Comparison of ENCODE assay signal across 10 cellular contexts in genomic region chr18:2572892-2573291, GRCh38. TPM values are rescaled to one million over a fixed set of nuclear protein-coding genes. Genes with fewer than 3 reads are reported as not detected.
DNase-seq lines count a peak whose midpoint lies in the region; ATAC-seq, FAIRE-seq and TF ChIP-seq lines count a peak whose summit lies in the region.
"Had no signal": no experiment of that assay in that cellular context is flagged by ENCODE, and none has a peak within 500 bp of the region (broad histone marks: within the 10 kb centered on the region; RNA-seq: fewer than 3 reads in every experiment).

No MANE protein-coding gene starts in this region.

- ATAC-seq in A549, result no peak
- no peak for ATAC-seq in HG03135 (IDR thresholded peaks at IDR 0.05; ENCODE audit: unreplicated experiment)
- no peak for ATAC-seq in HG02759 (IDR thresholded peaks at IDR 0.05; ENCODE audit: unreplicated experiment)

- TF ChIP-seq CTCF in A549 (IDR thresholded peaks at IDR 0.05), result no peak
- TF ChIP-seq CTCF in GM12864 (IDR thresholded peaks at IDR 0.05; ENCODE audit: low read depth, low read length, missing control alignments), result no peak
- no peak for TF ChIP-seq CTCF in VCaP (conservative IDR thresholded peaks at IDR 0.05)
- no peak for TF ChIP-seq CTCF in fibroblast of the aortic adventitia (IDR thresholded peaks at IDR 0.05; ENCODE audit: insufficient read depth, low read length)
- TF ChIP-seq CTCF in colonic mucosa (IDR thresholded peaks at IDR 0.05), result no peak

- 35% methylated on average over 5 of the region's 5 CpGs for WGBS in A549 (ENCODE audit: missing lambda C conversion rate)

- no peak for FAIRE-seq in A549 (lab: Jason Lieb, UNC)

- H3K9me3 ChIP-seq in A549 (no peaks in the 10 kb centered on the region), colonic mucosa (no peaks in the 10 kb centered on the region)

- H3K4me3 ChIP-seq in A549 (peak overlapping the region; percentile 85), GM12864 (ENCODE audit: low read depth, low read length) (peak overlapping the region; percentile 75), fibroblast of the aortic adventitia (ENCODE audit: low read depth, low read length) (peak overlapping the region; percentile 87), colonic mucosa (no peak overlapping the region)

- TF ChIP-seq POLR2A in A549 (IDR thresholded peaks at IDR 0.05; ENCODE audit: low read length), result no peak

- TF ChIP-seq RAD21 in A549 (conservative IDR thresholded peaks at IDR 0.05 in 1 of 2, IDR thresholded peaks at IDR 0.05 in 1 of 2), result no peak

- intact Hi-C loops in colonic mucosa (cut with DNase I), result loop anchor here (5.0 kb wide), 1 partner anchor 84 kb away; the partner anchor contains the start of gene SMCHD1

- H3K36me3 ChIP-seq in colonic mucosa, result no peaks in the 10 kb centered on the region

- POLR2A ChIA-PET in A549 (lab: Yijun Ruan, JAX), result no interaction called here

- no peak for DNase-seq in A549 (ENCODE audit: low read depth in 1 of 2, low spot score in 1 of 2)
- no peak for DNase-seq in GM12864 (ENCODE audit: low read depth)
- DNase-seq in fibroblast of the aortic adventitia (ENCODE audit: low read depth), result no peak
- DNase-seq in caudate nucleus (lab: John Stamatoyannopoulos, UW), result no peak
- DNase-seq in colonic mucosa, result no peak
- DNase-seq: NCI-H1105 had no signal

- no peak overlapping the region for H3K9ac ChIP-seq in colonic mucosa (ENCODE audit: low read depth in 2 of 2, low read length in 2 of 2)
- H3K9ac ChIP-seq: parathyroid adenoma had no signal

- peak overlapping the region in 1 of 2 experiments; percentile 94; a peak in 2 of 6 replicates for H3K27ac ChIP-seq in A549
- H3K27ac ChIP-seq in VCaP, result peak overlapping the region; percentile 94; the same call in 1 of the 2 replicates
- no peak overlapping the region for H3K27ac ChIP-seq in caudate nucleus (ENCODE audit: low read depth, low read length)
- no peak overlapping the region for H3K27ac ChIP-seq in colonic mucosa
- H3K27ac ChIP-seq: parathyroid adenoma had no signal

- TF ChIP-seq EP300 in A549 (IDR thresholded peaks at IDR 0.05), result no peak

- H3K27me3 ChIP-seq in colonic mucosa, result no peaks in the 10 kb centered on the region

- peak overlapping the region; percentile 93 for H3K4me2 ChIP-seq in A549

- H3K4me1 ChIP-seq in A549 (peaks cover 19% of the 10 kb centered on the region), colonic mucosa (peaks cover 4% of the 10 kb centered on the region)

- CTCF ChIA-PET in A549 (lab: Yijun Ruan, JAX), result no interaction called here

TF ChIP-seq in A549, 52 proteins besides CTCF, POLR2A, EP300 and RAD21:
- TF ChIP-seq HEYL (CRISPR knock-in tag; IDR thresholded peaks at IDR 0.05), result no peak
- TF ChIP-seq BHLHE40 (IDR thresholded peaks at IDR 0.05; ENCODE audit: low read depth, low read length), result no peak
- no peak for TF ChIP-seq RFX5 (IDR thresholded peaks at IDR 0.05)
- TF ChIP-seq REST (IDR thresholded peaks at IDR 0.05), result no peak
- TF ChIP-seq POLR2AphosphoS2 (conservative IDR thresholded peaks at IDR 0.05; ENCODE audit: low read length), result no peak
- no peak for TF ChIP-seq MYC (IDR thresholded peaks at IDR 0.05; ENCODE audit: borderline replicate concordance, low read length)

RNA-seq across cellular contexts. Expression of gene NDC80, which starts 1.5 kb away (rescaled TPM):
- polyA plus RNA-seq in A549 (2011; rRNA removed) (13.6 and 20.2 TPM in 2 replicates), A549 (2017; fragmentation: RNase III; extraction: RNeasy Plus Mini Kit Qiagen cat#74134 plus additional on column Dnase treatment) (11.1 to 13.0 TPM (median 11.7 TPM) in 3 replicates)
- 7.0 and 7.4 TPM in 2 replicates for polyA plus RNA-seq in A549 (2012; cell fraction: cytosol; rRNA removed)
- 4.8 and 21.9 TPM in 2 replicates for polyA plus RNA-seq in A549 (2012; cell fraction: nucleus; rRNA removed)
- 9.9 and 10.7 TPM in 2 replicates for polyA minus RNA-seq in A549 (2011; rRNA and poly(A)+ RNA removed)
- total RNA-seq in fibroblast of the aortic adventitia (ENCODE audit: low replicate concordance) (5.0 and 43.5 TPM in 2 replicates), colonic mucosa (10 to 100 TPM in 1 of 2 donors, 1 to 10 TPM in 1; 6.8 to 27.6 TPM)

RNA-seq across cellular contexts. Expression of gene METTL4, which starts 1.6 kb away (rescaled TPM):
- polyA plus RNA-seq in A549 (2011; rRNA removed) (10.1 and 14.9 TPM in 2 replicates), A549 (2017; fragmentation: RNase III; extraction: RNeasy Plus Mini Kit Qiagen cat#74134 plus additional on column Dnase treatment) (6.1 to 7.1 TPM (median 6.5 TPM) in 3 replicates)
- polyA plus RNA-seq in A549 (2012; cell fraction: cytosol; rRNA removed), result 2.7 and 2.9 TPM in 2 replicates
- polyA plus RNA-seq in A549 (2012; cell fraction: nucleus; rRNA removed), result 1.7 and 4.1 TPM in 2 replicates
- polyA minus RNA-seq in A549 (2011; rRNA and poly(A)+ RNA removed), result 3.2 and 5.2 TPM in 2 replicates
- total RNA-seq in fibroblast of the aortic adventitia (ENCODE audit: low replicate concordance) (10.7 and 22.1 TPM in 2 replicates), colonic mucosa (1 to 10 TPM; 7.2 to 8.2 TPM)
